In genomic region chr1:169491845-169492281, GRCh38 we compare ENCODE assay signal across 11 cellular contexts. TPM values are rescaled to one million over a fixed set of nuclear protein-coding genes. Genes with fewer than 3 reads are reported as not detected.
DNase-seq lines count a peak whose midpoint lies in the region; ATAC-seq and TF ChIP-seq lines count a peak whose summit lies in the region.
"Had no signal": no experiment of that assay in that cellular context is flagged by ENCODE, and none has a peak within 500 bp of the region (broad histone marks: within the 10 kb centered on the region; RNA-seq: fewer than 3 reads in every experiment).

No MANE protein-coding gene starts in this region.

- no peak overlapping the region for H3K4me3 Mint-ChIP-seq in activated T-cell treated with anti-CD3 and anti-CD28 coated beads, Interleukin-2, amount 50 U/mL, for 4 hours
- no peak overlapping the region for H3K4me3 Mint-ChIP-seq in WTC11
- H3K4me3 Mint-ChIP-seq: stimulated activated memory B cell treated with anti-CD40 and anti-IgM and Interleukin-4, amounts not matched to agents 10 μg/mL and 1 μg/mL and 100 μg/mL, for 72 hours had no signal

- H3K36me3 Mint-ChIP-seq in activated T-cell treated with anti-CD3 and anti-CD28 coated beads, Interleukin-2, amount 50 U/mL, for 4 hours (ENCODE audit: insufficient read depth), result no peaks in the 10 kb centered on the region
- H3K36me3 Mint-ChIP-seq in WTC11, result no peaks in the 10 kb centered on the region
- H3K36me3 Mint-ChIP-seq: stimulated activated memory B cell treated with anti-CD40 and anti-IgM and Interleukin-4, amounts not matched to agents 10 μg/mL and 1 μg/mL and 100 μg/mL, for 72 hours had no signal

- H3K27me3 ChIP-seq in left ventricle myocardium inferior (ENCODE audit: low read depth), result no peaks in the 10 kb centered on the region

- H3K9me3 ChIP-seq in left ventricle myocardium inferior (replicated peaks), result no peaks in the 10 kb centered on the region

- H3K4me1 ChIP-seq in left ventricle myocardium inferior, result peaks cover 25% of the 10 kb centered on the region

- CTCF ChIA-PET in WTC11 (lab: Charles Lee), result interaction anchor here (1.1 kb wide), 1 partner anchor 220 kb away, joined by 3 read pairs; no protein-coding TSS in a partner anchor

- H3K4me3 ChIP-seq in left ventricle myocardium inferior, result no peak overlapping the region

- H3K4me1 Mint-ChIP-seq in activated T-cell treated with anti-CD3 and anti-CD28 coated beads, Interleukin-2, amount 50 U/mL, for 4 hours (ENCODE audit: low read depth), result peaks cover 27% of the 10 kb centered on the region
- peaks cover 15% of the 10 kb centered on the region for H3K4me1 Mint-ChIP-seq in WTC11

- peaks cover 5% of the 10 kb centered on the region for H3K27me3 Mint-ChIP-seq in activated T-cell treated with anti-CD3 and anti-CD28 coated beads, Interleukin-2, amount 50 U/mL, for 4 hours (ENCODE audit: low read depth)
- H3K27me3 Mint-ChIP-seq in WTC11 (ENCODE audit: low read depth), result no peaks in the 10 kb centered on the region

- POLR2A ChIA-PET in WTC11 (lab: Charles Lee), result no interaction called here

- H3K27ac ChIP-seq in left ventricle myocardium inferior (replicated peaks), result no peak overlapping the region

- no peaks in the 10 kb centered on the region for H3K36me3 ChIP-seq in left ventricle myocardium inferior

- TF ChIP-seq CTCF in left ventricle myocardium inferior (IDR thresholded peaks at IDR 0.05; ENCODE audit: borderline replicate concordance) (no peak), WTC11 (IDR thresholded peaks at IDR 0.05) (no peak)

- DNase-seq in activated CD4-positive, alpha-beta T cell treated with anti-CD3 and anti-CD28 coated beads, Interleukin-2, amount 50 U/mL, for 48 hours, result peak; percentile 53 to 63
- no peak for DNase-seq in activated CD4-positive, alpha-beta T cell treated with anti-CD3 and anti-CD28 coated beads for 1 hour
- no peak for DNase-seq in activated T-cell treated with anti-CD3 and anti-CD28 coated beads, Interleukin-2, amount 50 U/mL, for 4 hours
- peak; percentile 47 for DNase-seq in stimulated activated CD4-positive, alpha-beta T cell treated with anti-CD3 and anti-CD28 coated beads, Interleukin-4, amount 100 ng/mL, for 24 hours
- DNase-seq in left ventricle myocardium inferior, result no peak
- DNase-seq in WTC11 (ENCODE audit: low spot score), result no peak
- DNase-seq in NOMO-1 (lab: John Stamatoyannopoulos, UW; ENCODE audit: unreplicated experiment in 2 of 2), result no peak
- DNase-seq: NCI-H226, occipital lobe had no signal

- intact Hi-C loops in left ventricle myocardium inferior (cut with micrococcal nuclease), result loop anchor here (10.0 kb wide), 1 partner anchor 57 kb away; no protein-coding TSS in a partner anchor

- ATAC-seq in HG02870 (IDR thresholded peaks at IDR 0.05; ENCODE audit: unreplicated experiment), result peak; percentile 83
- ATAC-seq in activated T-cell treated with anti-CD3 and anti-CD28 coated beads, Interleukin-2, amount 50 U/mL, for 4 hours, result peak; percentile 92 to 93
- no peak for ATAC-seq in WTC11
- ATAC-seq: stimulated activated memory B cell treated with anti-CD40 and anti-IgM and Interleukin-4, amounts not matched to agents 10 μg/mL and 1 μg/mL and 100 μg/mL, for 72 hours had no signal

- H3K9me3 Mint-ChIP-seq in activated T-cell treated with anti-CD3 and anti-CD28 coated beads, Interleukin-2, amount 50 U/mL, for 4 hours, result no peaks in the 10 kb centered on the region
- no peaks in the 10 kb centered on the region for H3K9me3 Mint-ChIP-seq in WTC11
- H3K9me3 Mint-ChIP-seq: stimulated activated memory B cell treated with anti-CD40 and anti-IgM and Interleukin-4, amounts not matched to agents 10 μg/mL and 1 μg/mL and 100 μg/mL, for 72 hours had no signal

- no peak overlapping the region for H3K27ac Mint-ChIP-seq in WTC11
- H3K27ac Mint-ChIP-seq: stimulated activated memory B cell treated with anti-CD40 and anti-IgM and Interleukin-4, amounts not matched to agents 10 μg/mL and 1 μg/mL and 100 μg/mL, for 72 hours had no signal

TF ChIP-seq in WTC11, 78 proteins besides CTCF, POLR2A, EP300 and RAD21 (continues in another document):
- TF ChIP-seq CREM (CRISPR knock-in tag; IDR thresholded peaks at IDR 0.05) (no peak), PRRX2 (CRISPR knock-in tag; IDR thresholded peaks at IDR 0.05) (no peak), MYBL2 (CRISPR knock-in tag; IDR thresholded peaks at IDR 0.05) (no peak), JUN (CRISPR knock-in tag; IDR thresholded peaks at IDR 0.05) (no peak), ETV6 (CRISPR knock-in tag; IDR thresholded peaks at IDR 0.05) (no peak), HMGA2 (CRISPR knock-in tag; IDR thresholded peaks at IDR 0.05) (no peak), ZNF425 (CRISPR knock-in tag; conservative IDR thresholded peaks at IDR 0.05) (no peak), JAZF1 (CRISPR knock-in tag; IDR thresholded peaks at IDR 0.05) (no peak), MAX (CRISPR knock-in tag; IDR thresholded peaks at IDR 0.05) (no peak), STAT6 (CRISPR knock-in tag; conservative IDR thresholded peaks at IDR 0.05; ENCODE audit: low read depth) (no peak), MXD4 (CRISPR knock-in tag; IDR thresholded peaks at IDR 0.05; ENCODE audit: borderline replicate concordance) (no peak), ZNF532 (CRISPR knock-in tag; IDR thresholded peaks at IDR 0.05; ENCODE audit: borderline replicate concordance) (no peak)

RNA-seq across cellular contexts. Expression of gene SLC19A2, which starts 6.1 kb away (rescaled TPM):
- total RNA-seq in activated T-cell treated with anti-CD3 and anti-CD28 coated beads, Interleukin-2, amount 50 U/mL, for 4 hours, result 10 to 100 TPM in 2 of 3 donors, 1 to 10 TPM in 1; 9.1 to 13.5 (median 12.0) TPM
- total RNA-seq in left ventricle myocardium inferior (16.6 TPM), WTC11 (2021) (14.6 to 15.8 TPM (median 14.7 TPM) in 3 replicates)

Comparison
In these comparisons a context has a peak if more than half of its experiments do, and no peak if none do; other contexts are left out.
1. DNase-seq: peak in activated CD4-positive, alpha-beta T cell treated with anti-CD3 and anti-CD28 coated beads, Interleukin-2, amount 50 U/mL, for 48 hours (2 of 2) and stimulated activated CD4-positive, alpha-beta T cell treated with anti-CD3 and anti-CD28 coated beads, Interleukin-4, amount 100 ng/mL, for 24 hours (single experiment); none in activated CD4-positive, alpha-beta T cell treated with anti-CD3 and anti-CD28 coated beads for 1 hour (single experiment), activated T-cell treated with anti-CD3 and anti-CD28 coated beads, Interleukin-2, amount 50 U/mL, for 4 hours (single experiment), left ventricle myocardium inferior (single experiment), WTC11 (single experiment) and NOMO-1 (0 of 2).